Comparison of ENCODE assay signal across 1 cellular context in genomic region chr10:82982110-82982608, GRCh38.
TF ChIP-seq lines count a peak whose summit lies in the region.

No MANE protein-coding gene starts in this region.

TF ChIP-seq in SK-N-SH, 30 proteins besides CTCF, POLR2A, EP300 and RAD21 (continued from another document):
- TF ChIP-seq SIN3A (IDR thresholded peaks at IDR 0.05; ENCODE audit: borderline replicate concordance, low read depth, low read length) (no peak), NRF1 (IDR thresholded peaks at IDR 0.05; ENCODE audit: low read depth, low read length) (no peak), MEF2A (IDR thresholded peaks at IDR 0.05; ENCODE audit: borderline replicate concordance, low read depth) (peak; percentile 61; the same call in 1 of the 2 replicates), REST (IDR thresholded peaks at IDR 0.05; ENCODE audit: low read depth, low read length) (no peak), FOXM1 (IDR thresholded peaks at IDR 0.05; ENCODE audit: low read depth) (peak; percentile 91; the same call in 1 of the 2 replicates), TCF12 (IDR thresholded peaks at IDR 0.05) (peak; percentile 90), TEAD4 (IDR thresholded peaks at IDR 0.05; ENCODE audit: borderline replicate concordance, insufficient read depth) (peak; percentile 93), MAX (IDR thresholded peaks at IDR 0.05; ENCODE audit: low read depth) (peak; percentile 82)
